ENCODE assay signal across 8 cellular contexts in genomic region chr2:162123806-162124758, GRCh38. TPM values are rescaled to one million over a fixed set of nuclear protein-coding genes. Genes with fewer than 3 reads are reported as not detected.
DNase-seq lines count a peak whose midpoint lies in the region; ATAC-seq, FAIRE-seq and TF ChIP-seq lines count a peak whose summit lies in the region.

No MANE protein-coding gene starts in this region.

- FAIRE-seq in H1 (lab: Jason Lieb, UNC) = no peak

- 37% methylated on average over 9 of the region's 9 CpGs; no CpG with 5 or more reads in 1 of the 2 experiments for WGBS in H1 (ENCODE audit: extremely low coverage in 1 of 2, insufficient coverage in 1 of 2, insufficient read length in 1 of 2, insufficient replicate concordance in 2 of 2, low coverage in 1 of 2, low lambda C conversion rate in 2 of 2, missing lambda C conversion rate in 1 of 2), 2 experiments

- H3K79me1 ChIP-seq in H1 (ENCODE audit: low read depth, low read length) = no peaks in the 10 kb centered on the region

- H2BK120ac ChIP-seq in H1 (replicated peaks; ENCODE audit: low read depth, low read length) = no peak overlapping the region

- H4K20me1 ChIP-seq in KMS-11 (ENCODE audit: insufficient read depth) (no peaks in the 10 kb centered on the region), H1 (replicated peaks in 1 of 2; ENCODE audit: control insufficient read depth in 1 of 2, insufficient read depth in 2 of 2, low read length in 2 of 2) (no peaks in the 10 kb centered on the region)

- peak in 1 of 2 experiments; percentile 72 for TF ChIP-seq RAD21 in H1 (IDR thresholded peaks at IDR 0.05 in 1 of 2, conservative IDR thresholded peaks at IDR 0.05 in 1 of 2; ENCODE audit: low read depth in 2 of 2, low read length in 2 of 2)

- no peak for TF ChIP-seq EP300 in H1 (IDR thresholded peaks at IDR 0.05; ENCODE audit: borderline replicate concordance in 1 of 2, low read depth in 2 of 2, low read length in 2 of 2)

- no peaks in the 10 kb centered on the region for H3K36me3 ChIP-seq in KMS-11 (ENCODE audit: insufficient read depth)
- H3K36me3 ChIP-seq in Panc1 (ENCODE audit: control insufficient read depth, insufficient read depth, low read length) = no peaks in the 10 kb centered on the region
- H3K36me3 ChIP-seq in H1 (ENCODE audit: control insufficient read depth in 2 of 4, insufficient read depth in 4 of 4, low read length in 3 of 4) = no peaks in the 10 kb centered on the region

- DNase-seq in AG09319 (ENCODE audit: extremely low read depth, low read depth) (no peak), Panc1 (ENCODE audit: low read depth, low spot score) (peak; percentile 35), H1 (ENCODE audit: low read depth in 1 of 2, low spot score in 2 of 2) (no peak), middle frontal gyrus (ENCODE audit: extremely low spot score, low spot score) (peak; percentile 70)
- DNase-seq in effector CD8-positive, alpha-beta T cell (lab: John Stamatoyannopoulos, UW) = no peak
- no peak for DNase-seq in stimulated activated CD4-positive, alpha-beta T cell treated with anti-CD3 and anti-CD28 coated beads, Interleukin-4, amount 100 ng/mL, for 24 hours

- TF ChIP-seq CTCF in AG09319 (IDR thresholded peaks at IDR 0.05; ENCODE audit: low read depth, low read length) = peak; percentile 47
- peak; percentile 82 for TF ChIP-seq CTCF in KMS-11 (conservative IDR thresholded peaks at IDR 0.05; ENCODE audit: low read depth, low read length)
- peak; percentile 57; the same call in 1 of the 2 replicates for TF ChIP-seq CTCF in Panc1 (IDR thresholded peaks at IDR 0.05)
- TF ChIP-seq CTCF in H1 (IDR thresholded peaks at IDR 0.05; ENCODE audit: control extremely low read depth in 1 of 3, insufficient read depth in 1 of 3, low read depth in 1 of 3, low read length in 3 of 3) = peak in 2 of 3 experiments; percentile 11 to 52; a peak in 2 of 4 replicates

- peak; percentile 33 for ATAC-seq in GM18499 (IDR thresholded peaks at IDR 0.05; ENCODE audit: insufficient read depth, unreplicated experiment)
- ATAC-seq in Panc1 = peak; percentile 74

- H3K4ac ChIP-seq in H1 (replicated peaks; ENCODE audit: insufficient read length, low read depth, low read length) = no peak overlapping the region

- no peak overlapping the region for H2BK5ac ChIP-seq in H1 (ENCODE audit: low read depth, low read length)

- no peak overlapping the region for H4K91ac ChIP-seq in H1 (replicated peaks; ENCODE audit: insufficient read length, low read length)

- no peaks in the 10 kb centered on the region for H3K79me2 ChIP-seq in KMS-11 (ENCODE audit: insufficient read depth, low read depth)
- H3K79me2 ChIP-seq in H1 (ENCODE audit: control insufficient read depth in 1 of 2, insufficient read depth in 2 of 2, low read length in 2 of 2) = no peaks in the 10 kb centered on the region

- H3K9me3 ChIP-seq in Panc1 (ENCODE audit: control insufficient read depth, insufficient read depth, low read depth, low read length) = no peaks in the 10 kb centered on the region
- no peaks in the 10 kb centered on the region for H3K9me3 ChIP-seq in H1 (ENCODE audit: insufficient read depth in 2 of 2, low read depth in 1 of 2, low read length in 1 of 2)

- H2AFZ ChIP-seq in KMS-11 (ENCODE audit: low read depth) (no peak overlapping the region), H1 (ENCODE audit: low read length) (no peak overlapping the region)

- H2BK20ac ChIP-seq in H1 (ENCODE audit: low read length) = 0 out of 2 replicates have a peak overlapping the region, but pooled peaks have one; percentile 63

- no peak overlapping the region for H2BK12ac ChIP-seq in H1 (ENCODE audit: low read depth, low read length)

- no peak overlapping the region for H3K9ac ChIP-seq in KMS-11
- no peak overlapping the region for H3K9ac ChIP-seq in H1 (replicated peaks in 1 of 4; ENCODE audit: extremely low read depth in 1 of 4, low read depth in 3 of 4, low read length in 3 of 4)

- H3K18ac ChIP-seq in H1 (ENCODE audit: extremely low read depth, low read length) = no peak overlapping the region

- POLR2A ChIA-PET in Panc1 (lab: Charles Lee) = no interaction called here
- POLR2A ChIA-PET in H1 (lab: Charles Lee; ENCODE audit: partially characterized antibody) = interaction anchor here (0.6 kb wide), 1 partner anchor 373 kb away, joined by 3 read pairs; no protein-coding TSS in a partner anchor

- H4K8ac ChIP-seq in H1 (ENCODE audit: extremely low read depth, insufficient read depth, low read length) = no peak overlapping the region

- no peak overlapping the region for H3K23ac ChIP-seq in H1 (ENCODE audit: insufficient read length)

- no peaks in the 10 kb centered on the region; the same call in 1 of the 2 replicates for H3K23me2 ChIP-seq in H1 (ENCODE audit: low read depth, low read length)

- H3K4me2 ChIP-seq in KMS-11 (no peak overlapping the region), H1 (ENCODE audit: insufficient read depth in 1 of 2, low read depth in 2 of 2, low read length in 2 of 2) (no peak overlapping the region)

- in situ Hi-C loops in Panc1 (cut with HindIII; ENCODE audit: low pct_unique_long_range_greater_than_20kb, low sequenced_read_pairs) = no loop called here

- H4K5ac ChIP-seq in H1 (ENCODE audit: insufficient read length, low read depth, low read length) = no peak overlapping the region

- no peak overlapping the region for H3K56ac ChIP-seq in H1 (replicated peaks; ENCODE audit: insufficient read length, low read depth, low read length)

- CTCF ChIA-PET in Panc1 (lab: Charles Lee) (no interaction called here), H1 (lab: Charles Lee; ENCODE audit: partially characterized antibody) (interaction anchor here (0.5 to 4.6 kb wide), 36 partner anchors 9 to 553 kb away, joined by 3 to 27 read pairs (median 4); no protein-coding TSS in a partner anchor)

- TF ChIP-seq POLR2A in H1 (IDR thresholded peaks at IDR 0.05; ENCODE audit: control extremely low read depth in 1 of 2, low read depth in 2 of 2, low read length in 2 of 2) = no peak

- H2AK5ac ChIP-seq in H1 (ENCODE audit: low read depth, low read length) = no peak overlapping the region

- BruUV-seq in Panc1 (replicated peaks; lab: Mats Ljungman, UMichigan) = no TSS peak

- H2BK15ac ChIP-seq in H1 (ENCODE audit: low read length) = 0 out of 2 replicates have a peak overlapping the region, but pooled peaks have one; percentile 82

- no peaks in the 10 kb centered on the region for H3K4me1 ChIP-seq in KMS-11 (ENCODE audit: low read depth, poor library complexity, severe bottlenecking)
- H3K4me1 ChIP-seq in Panc1 (ENCODE audit: control insufficient read depth, insufficient read depth, low read length) = no peaks in the 10 kb centered on the region
- no peaks in the 10 kb centered on the region for H3K4me1 ChIP-seq in H1 (replicated peaks in 1 of 4; ENCODE audit: control insufficient read depth in 3 of 4, insufficient read depth in 4 of 4, low read length in 3 of 4)

- H3K27me3 ChIP-seq in KMS-11 (ENCODE audit: insufficient read depth, low read depth) (no peaks in the 10 kb centered on the region), Panc1 (ENCODE audit: control insufficient read depth, insufficient read depth, low read length) (no peaks in the 10 kb centered on the region), H1 (replicated peaks in 1 of 4; ENCODE audit: control insufficient read depth in 3 of 4, extremely low read depth in 1 of 4, insufficient read depth in 3 of 4, low read length in 3 of 4) (no peaks in the 10 kb centered on the region)

- intact Hi-C loops in Panc1 (cut with micrococcal nuclease; ENCODE audit: unreplicated experiment) = loop anchor here (2.0 to 5.0 kb wide), 3 partner anchors 117 to 537 kb away; no protein-coding TSS in a partner anchor

- no peak overlapping the region for H3K14ac ChIP-seq in H1 (ENCODE audit: insufficient read length)

- H3K27ac ChIP-seq in KMS-11 = no peak overlapping the region
- H3K27ac ChIP-seq in Panc1 (ENCODE audit: low read length) = no peak overlapping the region
- no peak overlapping the region for H3K27ac ChIP-seq in H1 (ENCODE audit: low read depth, low read length)

- H3K4me3 ChIP-seq in KMS-11 (IDR thresholded peaks at IDR 0.05; ENCODE audit: insufficient read depth, low read depth, low read length) = no peak overlapping the region
- no peak overlapping the region for H3K4me3 ChIP-seq in Panc1 (ENCODE audit: low read depth in 2 of 2, low read length in 2 of 2)
- no peak overlapping the region for H3K4me3 ChIP-seq in H1 (ENCODE audit: extremely low read depth in 1 of 4, insufficient read depth in 2 of 4, low read depth in 3 of 4, low read length in 4 of 4)

TF ChIP-seq in H1, 55 proteins besides CTCF, POLR2A, EP300 and RAD21 (continues in another document):
- TF ChIP-seq JUND (IDR thresholded peaks at IDR 0.05; ENCODE audit: low read length) (no peak), ZNF274 (IDR thresholded peaks at IDR 0.05; ENCODE audit: borderline replicate concordance, extremely low read depth, low read length) (no peak), SIN3A (conservative IDR thresholded peaks at IDR 0.05 in 1 of 2, IDR thresholded peaks at IDR 0.05 in 1 of 2; ENCODE audit: low read depth in 1 of 2, low read length in 2 of 2) (no peak), SUZ12 (IDR thresholded peaks at IDR 0.05; ENCODE audit: low read length) (no peak), CTBP2 (IDR thresholded peaks at IDR 0.05; ENCODE audit: borderline replicate concordance, insufficient read depth, insufficient read length, low read length) (no peak), SRF (IDR thresholded peaks at IDR 0.05; ENCODE audit: low read depth, low read length) (no peak)

RNA-seq across cellular contexts. Expression of gene GCG, which starts 28.0 kb away (rescaled TPM):
- 0.31 TPM for total RNA-seq in Panc1 (2021; ENCODE audit: unreplicated experiment)
- not detected for polyA plus RNA-seq in Panc1 (2012; ENCODE audit: insufficient read length)
- not detected in 2 replicates for total RNA-seq in H1 (2021; fragmentation: NEBNext Ultra II Directional; extraction: Animal tissue kit (Norgen Biotek cat#: 25700))
- polyA plus RNA-seq in H1 (2011; rRNA removed) = not detected in 2 replicates
- polyA plus RNA-seq in H1 (2011; cell fraction: cytosol; rRNA removed) = not detected
- polyA plus RNA-seq in H1 (2011; cell fraction: nucleus; rRNA removed) = not detected
- polyA plus RNA-seq in H1 (2012, experiment 1 of 2) = not detected in 4 replicates
- not detected for polyA plus RNA-seq in H1 (2012, experiment 2 of 2)
- polyA plus RNA-seq in H1 (2013, experiment 1 of 2) = not detected
- polyA plus RNA-seq in H1 (2013, experiment 2 of 2) = not detected
- not detected in 2 replicates for polyA minus RNA-seq in H1 (2011; rRNA and poly(A)+ RNA removed)
- not detected for polyA minus RNA-seq in H1 (2011; cell fraction: cytosol; rRNA and poly(A)+ RNA removed)
- polyA minus RNA-seq in H1 (2011; cell fraction: nucleus; rRNA and poly(A)+ RNA removed) = not detected

RNA-seq across cellular contexts. Expression of gene DPP4, which starts 50.1 kb away (rescaled TPM):
- 0.23 TPM for total RNA-seq in Panc1 (2021; ENCODE audit: unreplicated experiment)
- not detected for polyA plus RNA-seq in Panc1 (2012; ENCODE audit: insufficient read length)
- 3.1 and 3.3 TPM in 2 replicates for total RNA-seq in H1 (2021; fragmentation: NEBNext Ultra II Directional; extraction: Animal tissue kit (Norgen Biotek cat#: 25700))
- 1.0 and 1.3 TPM in 2 replicates for polyA plus RNA-seq in H1 (2011; rRNA removed)
- polyA plus RNA-seq in H1 (2011; cell fraction: cytosol; rRNA removed) = 1.5 TPM
- polyA plus RNA-seq in H1 (2011; cell fraction: nucleus; rRNA removed) = 1.4 TPM
- polyA plus RNA-seq in H1 (2012, experiment 1 of 2) = 2.6 to 4.3 TPM (median 3.5 TPM) in 4 replicates
- polyA plus RNA-seq in H1 (2012, experiment 2 of 2) = 0.51 TPM
- polyA plus RNA-seq in H1 (2013, experiment 1 of 2) = 2.3 TPM
- 2.6 TPM for polyA plus RNA-seq in H1 (2013, experiment 2 of 2)
- 1.8 and 3.3 TPM in 2 replicates for polyA minus RNA-seq in H1 (2011; rRNA and poly(A)+ RNA removed)
- 3.7 TPM for polyA minus RNA-seq in H1 (2011; cell fraction: cytosol; rRNA and poly(A)+ RNA removed)
- polyA minus RNA-seq in H1 (2011; cell fraction: nucleus; rRNA and poly(A)+ RNA removed) = 8.1 TPM

Comparison
In these comparisons a context has a peak if more than half of its experiments do, and no peak if none do; other contexts are left out.
1. DNase-seq: peak in Panc1 (single experiment) and middle frontal gyrus (single experiment); none in AG09319 (single experiment), H1 (0 of 2), effector CD8-positive, alpha-beta T cell (single experiment) and stimulated activated CD4-positive, alpha-beta T cell treated with anti-CD3 and anti-CD28 coated beads, Interleukin-4, amount 100 ng/mL, for 24 hours (single experiment).
2. CTCF ChIP-seq: peak in every context shown above with its lines; median percentile 82 in KMS-11; 57 in Panc1; 47 in AG09319; 32 in H1.